Comparison of ENCODE assay signal across 26 cellular contexts in genomic region chr14:34946699-34947098, GRCh38.
"Had no signal": no experiment of that assay in that cellular context is flagged by ENCODE, and none has a peak within 500 bp of the region (broad histone marks: within the 10 kb centered on the region; RNA-seq: fewer than 3 reads in every experiment).

No MANE protein-coding gene starts in this region.

- H3K4me3 ChIP-seq: colonic mucosa, esophagus squamous epithelium, gastrocnemius medialis, heart right ventricle, left lung, lower lobe of right lung, mucosa of descending colon had no signal

- H3K36me3 ChIP-seq: colonic mucosa, gastrocnemius medialis, lower lobe of right lung had no signal

- H3K27me3 ChIP-seq: colonic mucosa, esophagus squamous epithelium, gastrocnemius medialis, heart right ventricle, left lung had no signal

- H3K4me1 ChIP-seq: colonic mucosa, esophagus squamous epithelium, gastrocnemius medialis, heart right ventricle, left lung, lower lobe of right lung had no signal

- ATAC-seq: effector memory CD8-positive, alpha-beta T cell; esophagus mucosa; gastrocnemius medialis; heart right ventricle; left cardiac atrium; left lung; left ventricle myocardium superior; lower lobe of right lung; mucosa of descending colon had no signal

- DNase-seq: colonic mucosa; cortex of kidney; effector CD8-positive, alpha-beta T cell; effector memory CD8-positive, alpha-beta T cell; endodermal cell; erythroblast; esophagus squamous epithelium; foreskin fibroblast; foreskin melanocyte; gastrocnemius medialis; glutamatergic neuron; head of caudate nucleus; heart right ventricle; hippocampal formation; left cardiac atrium; left lung; left ventricle myocardium superior; lower lobe of right lung; mesenchymal stem cell; mucosa of descending colon; naive B cell had no signal

- FAIRE-seq: endometrium, islet of Langerhans, keratinocyte had no signal

- H3K27ac ChIP-seq: colonic mucosa, epithelial cell of prostate, esophagus squamous epithelium, gastrocnemius medialis, heart right ventricle, left lung, lower lobe of right lung had no signal

- H3K9me3 ChIP-seq: colonic mucosa, gastrocnemius medialis had no signal
